12 cellular contexts compared by ENCODE assay signal in the genomic region with DNA sequence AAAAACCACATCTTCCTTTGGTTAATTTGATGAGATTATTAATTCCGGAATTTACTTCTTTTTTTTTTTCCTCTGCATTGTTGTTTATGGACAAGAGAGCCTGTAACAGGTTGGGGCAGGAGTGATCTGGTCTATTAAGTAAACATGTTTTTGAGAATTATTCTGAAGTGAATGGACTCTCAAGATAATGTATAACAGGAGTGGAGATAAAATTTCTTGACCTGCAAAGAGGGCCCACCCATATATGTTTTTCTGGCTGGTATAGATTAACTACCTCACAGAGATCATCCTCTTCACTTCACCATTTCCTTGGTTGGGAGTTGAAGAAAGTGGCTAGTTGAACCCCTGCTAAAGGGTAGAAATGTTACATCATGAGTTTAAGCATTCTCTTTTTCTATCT. TPM values are rescaled to one million over a fixed set of nuclear protein-coding genes. Genes with fewer than 3 reads are reported as not detected.
A peak's percentile ranks its signal among the peaks of the same experiment; 100 is the strongest.
DNase-seq lines count a peak whose midpoint lies in the region; ATAC-seq and TF ChIP-seq lines count a peak whose summit lies in the region.
"Had no signal": no experiment of that assay in that cellular context is flagged by ENCODE, and none has a peak within 500 bp of the region (broad histone marks: within the 10 kb centered on the region; RNA-seq: fewer than 3 reads in every experiment).

No MANE protein-coding gene starts in this region.

- peaks cover 54 to 95% (median 83%) of the 10 kb centered on the region in 11 experiments; a peak in 21 of 22 replicates for H4K20me1 ChIP-seq in BLaER1 treated with 17β-estradiol and CSF1 and Interleukin-3, amounts not matched to agents 10 nM and 100 nM

- H3K9ac ChIP-seq in BLaER1 treated with 17β-estradiol and CSF1 and Interleukin-3, amounts not matched to agents 10 nM and 100 nM = peak overlapping the region in 3 of 11 experiments; percentile 7 to 19 (median 9); a peak in 2 of 22 replicates

- H3K27ac Mint-ChIP-seq in activated T-helper 2 cell treated with anti-CD3 and anti-CD28 coated beads, Interferon-gamma antibody, Interleukin-2, Interleukin-4, amounts not matched to agents 10 μg/mL and 5 μg/mL and 100 μg/mL, durations not matched to agents 14 hours and 24 hours and 36 hours = peak overlapping the region; percentile 66
- no peak overlapping the region for H3K27ac Mint-ChIP-seq in CD4-positive, alpha-beta T cell

- no peaks in the 10 kb centered on the region for H3K9me3 Mint-ChIP-seq in activated T-helper 2 cell treated with anti-CD3 and anti-CD28 coated beads, Interferon-gamma antibody, Interleukin-2, Interleukin-4, amounts not matched to agents 10 μg/mL and 5 μg/mL and 100 μg/mL, durations not matched to agents 14 hours and 24 hours and 36 hours
- no peaks in the 10 kb centered on the region for H3K9me3 Mint-ChIP-seq in CD4-positive, alpha-beta T cell

- H3K4me2 ChIP-seq in BLaER1 treated with 17β-estradiol and CSF1 and Interleukin-3, amounts not matched to agents 10 nM and 100 nM = peak overlapping the region in 10 of 11 experiments; percentile 47 to 87 (median 57); a peak in 14 of 22 replicates

- H3K4me3 ChIP-seq in BLaER1 treated with 17β-estradiol and CSF1 and Interleukin-3, amounts not matched to agents 10 nM and 100 nM = no peak overlapping the region

- H3K4me1 Mint-ChIP-seq in activated T-helper 2 cell treated with anti-CD3 and anti-CD28 coated beads, Interferon-gamma antibody, Interleukin-2, Interleukin-4, amounts not matched to agents 10 μg/mL and 5 μg/mL and 100 μg/mL, durations not matched to agents 14 hours and 24 hours and 36 hours (ENCODE audit: low read depth) = peaks cover 28% of the 10 kb centered on the region
- peaks cover 36% of the 10 kb centered on the region for H3K4me1 Mint-ChIP-seq in CD4-positive, alpha-beta T cell (ENCODE audit: low read depth)

- H3K27me3 Mint-ChIP-seq in activated T-helper 2 cell treated with anti-CD3 and anti-CD28 coated beads, Interferon-gamma antibody, Interleukin-2, Interleukin-4, amounts not matched to agents 10 μg/mL and 5 μg/mL and 100 μg/mL, durations not matched to agents 14 hours and 24 hours and 36 hours (ENCODE audit: low read depth) = no peaks in the 10 kb centered on the region
- no peaks in the 10 kb centered on the region for H3K27me3 Mint-ChIP-seq in CD4-positive, alpha-beta T cell

- no peaks in the 10 kb centered on the region for H3K27me3 ChIP-seq in BLaER1 treated with 17β-estradiol and CSF1 and Interleukin-3, amounts not matched to agents 10 nM and 100 nM
- H3K27me3 ChIP-seq in CD4-positive, alpha-beta T cell (ENCODE audit: control insufficient read depth, insufficient read depth, low read length) = no peaks in the 10 kb centered on the region

- DNase-seq in activated T-helper 2 cell treated with anti-CD3 and anti-CD28 coated beads, Interferon-gamma antibody, Interleukin-2, Interleukin-4, amounts not matched to agents 10 μg/mL and 5 μg/mL and 100 μg/mL, durations not matched to agents 14 hours and 24 hours and 36 hours (ENCODE audit: low spot score) = no peak
- DNase-seq in GM03348 (ENCODE audit: low spot score) (no peak), RPMI8226 (no peak)
- no peak for DNase-seq in stimulated activated CD4-positive, alpha-beta T cell treated with anti-CD3 and anti-CD28 coated beads, Interleukin-4, amount 100 ng/mL, for 4 hours
- no peak for DNase-seq in CD4-positive, alpha-beta T cell
- DNase-seq: activated CD4-positive, CD25-positive, alpha-beta regulatory T cell treated with anti-CD3 and anti-CD28 coated beads, Interleukin-2, amount 50 U/mL, for 72 hours; amygdala; C1 segment of cervical spinal cord; NCI-H1694 treated with DMSO at 0.1 percent for 48 hours had no signal

- TF ChIP-seq CTCF in CD4-positive, alpha-beta T cell (IDR thresholded peaks at IDR 0.05) = no peak

- POLR2A ChIA-PET in CD4-positive, alpha-beta T cell (lab: Charles Lee) = no interaction called here

- peak; percentile 21 for ATAC-seq in GM21390 (IDR thresholded peaks at IDR 0.05; ENCODE audit: unreplicated experiment)
- ATAC-seq in HG03159 (IDR thresholded peaks at IDR 0.05; ENCODE audit: unreplicated experiment) = peak; percentile 13
- ATAC-seq in CD4-positive, alpha-beta T cell (ENCODE audit: poor library complexity) = no peak

- peaks cover 33 to 59% (median 46%) of the 10 kb centered on the region in 10 experiments for H3K4me1 ChIP-seq in BLaER1 treated with 17β-estradiol and CSF1 and Interleukin-3, amounts not matched to agents 10 nM and 100 nM

- intact Hi-C loops in activated T-helper 2 cell treated with anti-CD3 and anti-CD28 coated beads, Interferon-gamma antibody, Interleukin-2, Interleukin-4, amounts not matched to agents 10 μg/mL and 5 μg/mL and 100 μg/mL, durations not matched to agents 14 hours and 24 hours and 36 hours (cut with micrococcal nuclease) = no loop called here
- intact Hi-C loops in CD4-positive, alpha-beta T cell (cut with DNase I, micrococcal nuclease) = no loop called here

- H3K9me3 ChIP-seq in BLaER1 treated with 17β-estradiol and CSF1 and Interleukin-3, amounts not matched to agents 10 nM and 100 nM (replicated peaks in 1 of 11) = no peaks in the 10 kb centered on the region
- H3K9me3 ChIP-seq in CD4-positive, alpha-beta T cell (ENCODE audit: control insufficient read depth, low read length) = no peaks in the 10 kb centered on the region

- peak overlapping the region in 2 of 11 experiments; percentile 7 to 29; a peak in 1 of 22 replicates for H3K27ac ChIP-seq in BLaER1 treated with 17β-estradiol and CSF1 and Interleukin-3, amounts not matched to agents 10 nM and 100 nM
- H3K27ac ChIP-seq in CD4-positive, alpha-beta T cell (ENCODE audit: low read depth, low read length) = no peak overlapping the region

- H3K4me3 Mint-ChIP-seq in activated T-helper 2 cell treated with anti-CD3 and anti-CD28 coated beads, Interferon-gamma antibody, Interleukin-2, Interleukin-4, amounts not matched to agents 10 μg/mL and 5 μg/mL and 100 μg/mL, durations not matched to agents 14 hours and 24 hours and 36 hours (ENCODE audit: low read depth) = no peak overlapping the region
- H3K4me3 Mint-ChIP-seq in CD4-positive, alpha-beta T cell = no peak overlapping the region

- peaks cover 53% of the 10 kb centered on the region for H3K36me3 Mint-ChIP-seq in activated T-helper 2 cell treated with anti-CD3 and anti-CD28 coated beads, Interferon-gamma antibody, Interleukin-2, Interleukin-4, amounts not matched to agents 10 μg/mL and 5 μg/mL and 100 μg/mL, durations not matched to agents 14 hours and 24 hours and 36 hours (ENCODE audit: low read depth)
- H3K36me3 Mint-ChIP-seq in CD4-positive, alpha-beta T cell (ENCODE audit: low read depth) = peaks cover 58% of the 10 kb centered on the region

- CTCF ChIA-PET in CD4-positive, alpha-beta T cell (lab: Charles Lee) = no interaction called here

- H3K36me3 ChIP-seq in BLaER1 treated with 17β-estradiol and CSF1 and Interleukin-3, amounts not matched to agents 10 nM and 100 nM = peaks cover 63 to 82% (median 68%) of the 10 kb centered on the region in 11 experiments

RNA-seq across cellular contexts. Expression of a gene that starts 10.7 kb away (rescaled TPM):
- 46.4 and 47.7 TPM in 2 replicates for total RNA-seq in activated T-helper 2 cell treated with anti-CD3 and anti-CD28 coated beads, Interferon-gamma antibody, Interleukin-2, Interleukin-4, amounts not matched to agents 10 μg/mL and 5 μg/mL and 100 μg/mL, durations not matched to agents 14 hours and 24 hours and 36 hours
- total RNA-seq in CD4-positive, alpha-beta T cell = 10 to 100 TPM; 24.2 to 29.9 TPM

RNA-seq across cellular contexts. Expression of a gene that starts 43.2 kb away (rescaled TPM):
- 30.1 and 32.5 TPM in 2 replicates for total RNA-seq in activated T-helper 2 cell treated with anti-CD3 and anti-CD28 coated beads, Interferon-gamma antibody, Interleukin-2, Interleukin-4, amounts not matched to agents 10 μg/mL and 5 μg/mL and 100 μg/mL, durations not matched to agents 14 hours and 24 hours and 36 hours
- total RNA-seq in CD4-positive, alpha-beta T cell = 1 to 10 TPM; 3.8 to 4.6 TPM

RNA-seq across cellular contexts. Expression of a gene that starts 56.1 kb away (rescaled TPM):
- 55.9 and 61.6 TPM in 2 replicates for total RNA-seq in activated T-helper 2 cell treated with anti-CD3 and anti-CD28 coated beads, Interferon-gamma antibody, Interleukin-2, Interleukin-4, amounts not matched to agents 10 μg/mL and 5 μg/mL and 100 μg/mL, durations not matched to agents 14 hours and 24 hours and 36 hours
- total RNA-seq in CD4-positive, alpha-beta T cell = 10 to 100 TPM; 77.5 to 82.0 TPM
